Comparison of ENCODE assay signal across 14 cellular contexts in genomic region chr6:139173172-139173571, GRCh38. TPM values are rescaled to one million over a fixed set of nuclear protein-coding genes. Genes with fewer than 3 reads are reported as not detected.
DNase-seq lines count a peak whose midpoint lies in the region; ATAC-seq and TF ChIP-seq lines count a peak whose summit lies in the region.
"Had no signal": no experiment of that assay in that cellular context is flagged by ENCODE, and none has a peak within 500 bp of the region (broad histone marks: within the 10 kb centered on the region; RNA-seq: fewer than 3 reads in every experiment).

No MANE protein-coding gene starts in this region.

- no CpG with 5 or more reads among the region's 2 CpGs for WGBS in H9 (ENCODE audit: extremely low coverage, insufficient read length, low lambda C conversion rate)

- no peaks in the 10 kb centered on the region for H3K79me2 ChIP-seq in OCI-LY7 (ENCODE audit: insufficient read depth, low read depth, low read length)
- H3K79me2 ChIP-seq in H9 (ENCODE audit: insufficient read depth, low read length) = no peaks in the 10 kb centered on the region

- H2BK15ac ChIP-seq in H9 (ENCODE audit: low read depth, low read length) = no peak overlapping the region

- no peak overlapping the region for H2BK12ac ChIP-seq in H9 (ENCODE audit: insufficient read length, low read depth, low read length)

- intact Hi-C loops in OCI-LY7 (cut with micrococcal nuclease; ENCODE audit: unreplicated experiment) = no loop called here

- H3K9me3 ChIP-seq in OCI-LY7 (ENCODE audit: low read length) (peaks cover 8% of the 10 kb centered on the region; the same call in 1 of the 2 replicates), H9 (ENCODE audit: control insufficient read depth, low read depth, low read length) (no peaks in the 10 kb centered on the region)
- H3K9me3 ChIP-seq: esophagus squamous epithelium had no signal

- H3K4ac ChIP-seq in H9 (ENCODE audit: low read depth, low read length) = no peak overlapping the region

- no peaks in the 10 kb centered on the region for H3K9me2 ChIP-seq in OCI-LY7 (ENCODE audit: insufficient read depth, low read length)

- no peak overlapping the region for H3K56ac ChIP-seq in H9 (ENCODE audit: insufficient read length, low read depth, low read length)

- H3K79me1 ChIP-seq in H9 (ENCODE audit: insufficient read depth, low read depth, low read length, poor library complexity, severe bottlenecking) = no peaks in the 10 kb centered on the region

- H3K4me1 ChIP-seq in OCI-LY7 (ENCODE audit: insufficient read depth, low read length, poor library complexity, severe bottlenecking) (peaks cover 26% of the 10 kb centered on the region), H9 (ENCODE audit: insufficient read depth, low read length) (peaks cover 3% of the 10 kb centered on the region; the same call in 1 of the 2 replicates)

- H2AFZ ChIP-seq in OCI-LY7 (ENCODE audit: low read length) (no peak overlapping the region), H9 (ENCODE audit: low read length) (no peak overlapping the region)

- H3K18ac ChIP-seq in H9 (ENCODE audit: insufficient read length, low read depth, low read length) = no peak overlapping the region

- H4K20me1 ChIP-seq in OCI-LY7 (ENCODE audit: insufficient read depth, low read length) (no peaks in the 10 kb centered on the region), H9 (ENCODE audit: control insufficient read depth, insufficient read depth, insufficient read length) (no peaks in the 10 kb centered on the region)

- no peak overlapping the region for H4K91ac ChIP-seq in H9 (ENCODE audit: insufficient read length, low read depth, low read length)

- no peak for ATAC-seq in HG02840 (IDR thresholded peaks at IDR 0.05; ENCODE audit: low FRiP score, unreplicated experiment)

- in situ Hi-C loops in brain microvascular endothelial cell (cut with HindIII; ENCODE audit: low pct_ligation_motif_present, low sequenced_read_pairs) = no loop called here

- peaks cover 0 to 4% (median 2%) of the 10 kb centered on the region in 3 experiments; a peak in 1 of 7 replicates for H3K36me3 Mint-ChIP-seq in H9 (ENCODE audit: insufficient read depth in 1 of 3, low read depth in 3 of 3)

- H3K4me3 Mint-ChIP-seq in H9 = no peak overlapping the region

- H3K23me2 ChIP-seq in H9 (ENCODE audit: insufficient read length, low read depth, low read length, poor library complexity, severe bottlenecking) = no peaks in the 10 kb centered on the region

- H2AK5ac ChIP-seq in H9 (ENCODE audit: insufficient read length, low read length) = no peak overlapping the region

- H3K9me3 Mint-ChIP-seq in H9 = no peaks in the 10 kb centered on the region

- H2BK5ac ChIP-seq in H9 (ENCODE audit: insufficient read length, low read length) = no peak overlapping the region

- no peaks in the 10 kb centered on the region for H3K27me3 Mint-ChIP-seq in H9 (ENCODE audit: low read depth)

- H3K27ac Mint-ChIP-seq in H9 = no peak overlapping the region; a peak in 2 of 7 replicates

- H3K23ac ChIP-seq in H9 (ENCODE audit: insufficient read length, low read depth, low read length) = no peak overlapping the region

- H3T11ph ChIP-seq in H9 (ENCODE audit: low read length) = no peak overlapping the region

- H3K4me2 ChIP-seq in OCI-LY7 (ENCODE audit: low read length) = no peak overlapping the region
- H3K4me2 ChIP-seq in H9 (ENCODE audit: insufficient read depth, insufficient read length, low read length) = no peak overlapping the region

- DNase-seq in stimulated activated CD4-positive, alpha-beta T cell treated with anti-CD3 and anti-CD28 coated beads, Interleukin-2, amount 100 ng/mL, for 4 hours (ENCODE audit: low read depth) = peak; percentile 36
- no peak for DNase-seq in stimulated activated CD4-positive, alpha-beta T cell treated with anti-CD3 and anti-CD28 coated beads, Interleukin-2, amount 100 ng/mL, for 24 hours
- DNase-seq in OCI-LY7 (ENCODE audit: low spot score) (no peak), brain microvascular endothelial cell (no peak), 8988T (no peak), AG08396 (ENCODE audit: low spot score) (no peak), H9 (no peak)
- DNase-seq: COR-L47, esophagus squamous epithelium, islet precursor cell, NCI-H1048, nucleus accumbens, substantia nigra had no signal

- peaks cover 13 to 14% of the 10 kb centered on the region in 2 experiments for H3K4me1 Mint-ChIP-seq in H9

- CTCF ChIA-PET in OCI-LY7 (lab: Charles Lee; ENCODE audit: unreplicated experiment) = no interaction called here

- TF ChIP-seq CTCF in OCI-LY7 (conservative IDR thresholded peaks at IDR 0.05; ENCODE audit: low read length) (0 out of 2 replicates have a peak, but pooled peaks have one; percentile 36), brain microvascular endothelial cell (IDR thresholded peaks at IDR 0.05; ENCODE audit: low read depth, low read length, missing control alignments) (peak; percentile 35), H9 (conservative IDR thresholded peaks at IDR 0.05) (no peak; the same call in 2 of the 3 replicates)

- BruUV-seq in OCI-LY7 (replicated peaks; lab: Mats Ljungman, UMichigan) = no TSS peak

- H4K5ac ChIP-seq in H9 (ENCODE audit: insufficient read length, low read depth, low read length) = no peak overlapping the region

- no peak overlapping the region for H4K8ac ChIP-seq in H9 (replicated peaks; ENCODE audit: insufficient read length, low read depth, low read length)

- H3K4me3 ChIP-seq in OCI-LY7 (ENCODE audit: low read depth, low read length, poor library complexity, severe bottlenecking) = no peak overlapping the region
- H3K4me3 ChIP-seq in brain microvascular endothelial cell (ENCODE audit: low read depth, low read length) = no peak overlapping the region
- H3K4me3 ChIP-seq: esophagus squamous epithelium had no signal

- H3K27ac ChIP-seq in OCI-LY7 (ENCODE audit: low read depth, low read length, poor library complexity, severe bottlenecking) = no peak overlapping the region
- no peak overlapping the region for H3K27ac ChIP-seq in brain microvascular endothelial cell
- H3K27ac ChIP-seq in H9 (ENCODE audit: insufficient read length, low read depth, low read length) = no peak overlapping the region

- H2BK120ac ChIP-seq in H9 (ENCODE audit: low read depth, low read length, poor library complexity, severe bottlenecking) = no peak overlapping the region

- peaks cover 41% of the 10 kb centered on the region for H3K36me3 ChIP-seq in OCI-LY7 (ENCODE audit: insufficient read depth, low read length)
- H3K36me3 ChIP-seq in brain microvascular endothelial cell (replicated peaks) = no peaks in the 10 kb centered on the region

- no peak overlapping the region for H2BK20ac ChIP-seq in H9 (ENCODE audit: low read depth, low read length, poor library complexity, severe bottlenecking)

- no peaks in the 10 kb centered on the region for H3K27me3 ChIP-seq in brain microvascular endothelial cell (replicated peaks)
- H3K27me3 ChIP-seq in H9 (ENCODE audit: insufficient read depth, low read length) = no peaks in the 10 kb centered on the region
- H3K27me3 ChIP-seq: esophagus squamous epithelium had no signal

- POLR2A ChIA-PET in OCI-LY7 (lab: Charles Lee) = interaction anchor here (0.6 kb wide), 1 partner anchor 79 kb away, joined by 3 read pairs; no protein-coding TSS in a partner anchor

- H3K9ac ChIP-seq in H9 (ENCODE audit: extremely low read depth, insufficient read length, low read length) = no peak overlapping the region

- H3K14ac ChIP-seq in H9 (ENCODE audit: insufficient read depth, low read length) = no peak overlapping the region

RNA-seq across cellular contexts. Expression of gene HECA, which starts 38.3 kb away (rescaled TPM):
- total RNA-seq in OCI-LY7 (2014; rRNA removed; shearing (Covaris generic)) = 15.7 and 21.9 TPM in 2 replicates
- total RNA-seq in OCI-LY7 (2022) (23.3 and 27.3 TPM in 2 replicates), H9 (2021) (4.8 and 5.0 TPM in 2 replicates)
